In genomic region chr2:231037202-231037730, GRCh38 we compare ENCODE assay signal across 8 cellular contexts. TPM values are rescaled to one million over a fixed set of nuclear protein-coding genes. Genes with fewer than 3 reads are reported as not detected.
DNase-seq lines count a peak whose midpoint lies in the region; ATAC-seq and TF ChIP-seq lines count a peak whose summit lies in the region.

Gene C2orf72 (plus strand): TSS chr2:231037523. CDS start chr2:231037566, 43 bp downstream.

- no peaks in the 10 kb centered on the region for H3K9me3 ChIP-seq in WERI-Rb-1 (ENCODE audit: severe bottlenecking)

- no peaks in the 10 kb centered on the region for H3K36me3 ChIP-seq in WERI-Rb-1

- peaks cover 48% of the 10 kb centered on the region for H3K27me3 Mint-ChIP-seq in activated CD4-positive, alpha-beta T cell treated with anti-CD3 and anti-CD28 coated beads for 36 hours

- H3K4me1 Mint-ChIP-seq in activated CD4-positive, alpha-beta T cell treated with anti-CD3 and anti-CD28 coated beads for 36 hours = no peaks in the 10 kb centered on the region

- no peak within 1 kb of the TSS for H3K27ac Mint-ChIP-seq in activated CD4-positive, alpha-beta T cell treated with anti-CD3 and anti-CD28 coated beads for 36 hours

- H3K36me3 Mint-ChIP-seq in activated CD4-positive, alpha-beta T cell treated with anti-CD3 and anti-CD28 coated beads for 36 hours (ENCODE audit: low read depth) = no peaks in the 10 kb centered on the region

- POLR2A ChIA-PET in activated CD4-positive, alpha-beta T cell treated with anti-CD3 and anti-CD28 coated beads for 36 hours (lab: Charles Lee) = no interaction called here

- H3K27me3 ChIP-seq in WERI-Rb-1 (ENCODE audit: insufficient read depth, low read depth, severe bottlenecking) = no peaks in the 10 kb centered on the region

- peak; percentile 31 for DNase-seq in activated CD4-positive, alpha-beta T cell treated with anti-CD3 and anti-CD28 coated beads for 36 hours
- DNase-seq in activated CD4-positive, alpha-beta T cell treated with anti-CD3 and anti-CD28 coated beads for 48 hours = no peak
- DNase-seq in WERI-Rb-1 = peak; percentile 42
- DNase-seq in iPS-NIHi7 (ENCODE audit: extremely low spot score) = peak; percentile 56
- peak in 10 of 49 donors; percentile 16 to 57 (median 33) for DNase-seq in substantia nigra (lab: John Stamatoyannopoulos, UW)
- no peak for DNase-seq in NCI-H2107 (lab: John Stamatoyannopoulos, UW)
- no peak for DNase-seq in NOMO-1 (lab: John Stamatoyannopoulos, UW; ENCODE audit: unreplicated experiment in 2 of 2)
- no peak for DNase-seq in amniotic stem cell (lab: John Stamatoyannopoulos, UW)

- H3K27ac ChIP-seq in WERI-Rb-1 (no peak within 1 kb of the TSS), substantia nigra (ENCODE audit: low read depth, low read length, poor library complexity, severe bottlenecking) (peak within 1 kb of the TSS; percentile 81)

- CTCF ChIA-PET in activated CD4-positive, alpha-beta T cell treated with anti-CD3 and anti-CD28 coated beads for 36 hours (lab: Charles Lee) = interaction anchor here (1.2 kb wide), 1 partner anchor 16 kb away, joined by 4 read pairs; no protein-coding TSS in a partner anchor

- ATAC-seq in activated CD4-positive, alpha-beta T cell treated with anti-CD3 and anti-CD28 coated beads for 36 hours = peak; percentile 47

- no peak for TF ChIP-seq CTCF in WERI-Rb-1 (IDR thresholded peaks at IDR 0.05; ENCODE audit: low read depth, low read length)

- H3K4me3 Mint-ChIP-seq in activated CD4-positive, alpha-beta T cell treated with anti-CD3 and anti-CD28 coated beads for 36 hours = peak within 1 kb of the TSS; percentile 43

- peak within 1 kb of the TSS; percentile 69 for H3K4me3 ChIP-seq in WERI-Rb-1 (ENCODE audit: low read depth, low read length)

- no peaks in the 10 kb centered on the region for H3K9me3 Mint-ChIP-seq in activated CD4-positive, alpha-beta T cell treated with anti-CD3 and anti-CD28 coated beads for 36 hours (ENCODE audit: low read depth)

- intact Hi-C loops in activated CD4-positive, alpha-beta T cell treated with anti-CD3 and anti-CD28 coated beads for 36 hours (cut with DNase I, micrococcal nuclease) = no loop called here

RNA-seq across cellular contexts. Expression of gene C2orf72, which starts in this region (rescaled TPM):
- 1 to 10 TPM; 2.0 to 3.8 TPM for total RNA-seq in activated CD4-positive, alpha-beta T cell treated with anti-CD3 and anti-CD28 coated beads for 36 hours

Comparison
In these comparisons a context has a peak if more than half of its experiments do, and no peak if none do; other contexts are left out.
1. DNase-seq: peak in activated CD4-positive, alpha-beta T cell treated with anti-CD3 and anti-CD28 coated beads for 36 hours (single experiment), WERI-Rb-1 (single experiment) and iPS-NIHi7 (single experiment); none in activated CD4-positive, alpha-beta T cell treated with anti-CD3 and anti-CD28 coated beads for 48 hours (single experiment), NCI-H2107 (single experiment), NOMO-1 (0 of 2) and amniotic stem cell (single experiment).